8 cellular contexts compared by ENCODE assay signal in genomic region chr17:7215652-7216139, GRCh38. TPM values are rescaled to one million over a fixed set of nuclear protein-coding genes. Genes with fewer than 3 reads are reported as not detected.
A peak's percentile ranks its signal among the peaks of the same experiment; 100 is the strongest.
DNase-seq lines count a peak whose midpoint lies in the region; ATAC-seq, FAIRE-seq and TF ChIP-seq lines count a peak whose summit lies in the region.

No MANE protein-coding gene starts in this region.

- no peak for DNase-seq in activated CD4-positive, alpha-beta T cell treated with anti-CD3 and anti-CD28 coated beads, Interleukin-2, amount 10 ng/mL, durations not matched to agents 24 days and 14 days
- no peak for DNase-seq in activated CD4-positive, alpha-beta T cell treated with anti-CD3 and anti-CD28 coated beads for 4 hours
- no peak for DNase-seq in activated T-helper 1 cell treated with anti-CD3 and anti-CD28 coated beads, Interleukin-12 subunit alpha, Interleukin-12 subunit beta, Interleukin-2, Interleukin-4 antibody, amounts not matched to agents 30 ng/mL and 10 ng/mL and 1 ng/mL, durations not matched to agents 14 hours and 24 hours and 36 hours (ENCODE audit: low spot score)
- DNase-seq in iPS DF 6.9 (ENCODE audit: low read depth, low spot score) (no peak), thoracic aorta (ENCODE audit: low spot score) (no peak), DMS79 (lab: John Stamatoyannopoulos, UW) (no peak), UCSD-AML1 (lab: John Stamatoyannopoulos, UW; ENCODE audit: unreplicated experiment) (no peak), small intestine (no peak)

- H3K4me1 Mint-ChIP-seq in activated CD4-positive, alpha-beta T cell treated with anti-CD3 and anti-CD28 coated beads, Interleukin-2, amount 10 ng/mL, durations not matched to agents 24 days and 14 days, result peaks cover 63% of the 10 kb centered on the region
- H3K4me1 Mint-ChIP-seq in activated T-helper 1 cell treated with anti-CD3 and anti-CD28 coated beads, Interleukin-12 subunit alpha, Interleukin-12 subunit beta, Interleukin-2, Interleukin-4 antibody, amounts not matched to agents 30 ng/mL and 10 ng/mL and 1 ng/mL, durations not matched to agents 14 hours and 24 hours and 36 hours (ENCODE audit: low read depth), result peaks cover 58% of the 10 kb centered on the region

- peaks cover 14% of the 10 kb centered on the region for H3K27me3 Mint-ChIP-seq in activated CD4-positive, alpha-beta T cell treated with anti-CD3 and anti-CD28 coated beads, Interleukin-2, amount 10 ng/mL, durations not matched to agents 24 days and 14 days
- peaks cover 9% of the 10 kb centered on the region for H3K27me3 Mint-ChIP-seq in activated T-helper 1 cell treated with anti-CD3 and anti-CD28 coated beads, Interleukin-12 subunit alpha, Interleukin-12 subunit beta, Interleukin-2, Interleukin-4 antibody, amounts not matched to agents 30 ng/mL and 10 ng/mL and 1 ng/mL, durations not matched to agents 14 hours and 24 hours and 36 hours (ENCODE audit: insufficient read depth)

- H3K4me3 Mint-ChIP-seq in activated CD4-positive, alpha-beta T cell treated with anti-CD3 and anti-CD28 coated beads, Interleukin-2, amount 10 ng/mL, durations not matched to agents 24 days and 14 days, result peak overlapping the region; percentile 96
- H3K4me3 Mint-ChIP-seq in activated T-helper 1 cell treated with anti-CD3 and anti-CD28 coated beads, Interleukin-12 subunit alpha, Interleukin-12 subunit beta, Interleukin-2, Interleukin-4 antibody, amounts not matched to agents 30 ng/mL and 10 ng/mL and 1 ng/mL, durations not matched to agents 14 hours and 24 hours and 36 hours, result peak overlapping the region; percentile 91

- H3K9me3 ChIP-seq in iPS DF 6.9 (ENCODE audit: control insufficient read depth, insufficient read depth, low read length) (no peaks in the 10 kb centered on the region), thoracic aorta (no peaks in the 10 kb centered on the region), small intestine (ENCODE audit: control insufficient read depth, low read depth) (no peaks in the 10 kb centered on the region)

- H3K27ac ChIP-seq in iPS DF 6.9 (ENCODE audit: low read length), result no peak overlapping the region
- H3K27ac ChIP-seq in thoracic aorta, result peak overlapping the region in 1 of 2 donors; percentile 64
- H3K27ac ChIP-seq in small intestine (ENCODE audit: low read depth in 1 of 2, low read length in 1 of 2), result peak overlapping the region in 1 of 2 donors; percentile 35

- WGBS in iPS DF 6.9 (ENCODE audit: insufficient coverage, insufficient read length), result no CpG with 5 or more reads among the region's 9 CpGs
- 23 to 47% (median 40%) methylated on average over 9 of the region's 9 CpGs for WGBS in small intestine, 3 donors

- H3K27ac Mint-ChIP-seq in activated CD4-positive, alpha-beta T cell treated with anti-CD3 and anti-CD28 coated beads, Interleukin-2, amount 10 ng/mL, durations not matched to agents 24 days and 14 days, result no peak overlapping the region
- H3K27ac Mint-ChIP-seq in activated T-helper 1 cell treated with anti-CD3 and anti-CD28 coated beads, Interleukin-12 subunit alpha, Interleukin-12 subunit beta, Interleukin-2, Interleukin-4 antibody, amounts not matched to agents 30 ng/mL and 10 ng/mL and 1 ng/mL, durations not matched to agents 14 hours and 24 hours and 36 hours, result peak overlapping the region; percentile 81

- no peak for TF ChIP-seq CTCF in thoracic aorta (IDR thresholded peaks at IDR 0.05)

- FAIRE-seq in small intestine (lab: Jason Lieb, UNC), result no peak

- intact Hi-C loops in activated CD4-positive, alpha-beta T cell treated with anti-CD3 and anti-CD28 coated beads, Interleukin-2, amount 10 ng/mL, durations not matched to agents 24 days and 14 days (cut with micrococcal nuclease), result loop anchor here (1.0 to 5.0 kb wide), 4 partner anchors 19 to 222 kb away; partner anchors contain the start of genes DVL2, EIF5A, ELP5 and FGF11
- intact Hi-C loops in activated T-helper 1 cell treated with anti-CD3 and anti-CD28 coated beads, Interleukin-12 subunit alpha, Interleukin-12 subunit beta, Interleukin-2, Interleukin-4 antibody, amounts not matched to agents 30 ng/mL and 10 ng/mL and 1 ng/mL, durations not matched to agents 14 hours and 24 hours and 36 hours (cut with micrococcal nuclease), result loop anchor here (1.0 to 10.0 kb wide), 7 partner anchors 19 to 1809 kb away; partner anchors contain the start of genes DVL2, ELP5, NTN1 and POLR2A

- H3K4me1 ChIP-seq in iPS DF 6.9 (ENCODE audit: control insufficient read depth, insufficient read depth, low read length) (peaks cover 3% of the 10 kb centered on the region), thoracic aorta (ENCODE audit: control insufficient read depth in 1 of 2, low read depth in 2 of 2) (peaks cover 32 to 50% of the 10 kb centered on the region in 2 donors), small intestine (ENCODE audit: control insufficient read depth in 2 of 2, insufficient read depth in 1 of 2, low read depth in 1 of 2, low read length in 1 of 2) (peaks cover 0 to 8% of the 10 kb centered on the region in 2 donors)

- ATAC-seq in thoracic aorta (ENCODE audit: insufficient number of reproducible peaks, low FRiP score, low read depth), result no peak

- no peaks in the 10 kb centered on the region for H3K27me3 ChIP-seq in iPS DF 6.9 (ENCODE audit: control insufficient read depth, insufficient read depth, low read length)
- no peaks in the 10 kb centered on the region for H3K27me3 ChIP-seq in thoracic aorta (replicated peaks; ENCODE audit: insufficient read depth)
- no peaks in the 10 kb centered on the region for H3K27me3 ChIP-seq in small intestine (ENCODE audit: control insufficient read depth in 2 of 2, insufficient read depth in 2 of 2, low read length in 2 of 2)

- H3K36me3 Mint-ChIP-seq in activated CD4-positive, alpha-beta T cell treated with anti-CD3 and anti-CD28 coated beads, Interleukin-2, amount 10 ng/mL, durations not matched to agents 24 days and 14 days (ENCODE audit: low read depth), result peaks cover 5% of the 10 kb centered on the region
- peaks cover 2% of the 10 kb centered on the region for H3K36me3 Mint-ChIP-seq in activated T-helper 1 cell treated with anti-CD3 and anti-CD28 coated beads, Interleukin-12 subunit alpha, Interleukin-12 subunit beta, Interleukin-2, Interleukin-4 antibody, amounts not matched to agents 30 ng/mL and 10 ng/mL and 1 ng/mL, durations not matched to agents 14 hours and 24 hours and 36 hours (ENCODE audit: low read depth)

- no peaks in the 10 kb centered on the region for H3K9me3 Mint-ChIP-seq in activated CD4-positive, alpha-beta T cell treated with anti-CD3 and anti-CD28 coated beads, Interleukin-2, amount 10 ng/mL, durations not matched to agents 24 days and 14 days
- H3K9me3 Mint-ChIP-seq in activated T-helper 1 cell treated with anti-CD3 and anti-CD28 coated beads, Interleukin-12 subunit alpha, Interleukin-12 subunit beta, Interleukin-2, Interleukin-4 antibody, amounts not matched to agents 30 ng/mL and 10 ng/mL and 1 ng/mL, durations not matched to agents 14 hours and 24 hours and 36 hours, result no peaks in the 10 kb centered on the region

- H3K36me3 ChIP-seq in iPS DF 6.9 (ENCODE audit: control insufficient read depth, insufficient read depth, low read length) (no peaks in the 10 kb centered on the region), thoracic aorta (no peaks in the 10 kb centered on the region), small intestine (ENCODE audit: control insufficient read depth in 2 of 2, insufficient read depth in 2 of 2, low read length in 2 of 2) (no peaks in the 10 kb centered on the region)

- peak overlapping the region; percentile 13; the same call in 1 of the 2 replicates for H3K4me3 ChIP-seq in iPS DF 6.9 (ENCODE audit: low read length)
- H3K4me3 ChIP-seq in thoracic aorta, result peak overlapping the region; percentile 84
- no peak overlapping the region for H3K4me3 ChIP-seq in small intestine (ENCODE audit: low read depth in 1 of 2, low read length in 2 of 2)

RNA-seq across cellular contexts. Expression of gene DLG4, which starts 3.9 kb away (rescaled TPM):
- total RNA-seq in activated CD4-positive, alpha-beta T cell treated with anti-CD3 and anti-CD28 coated beads, Interleukin-2, amount 10 ng/mL, durations not matched to agents 24 days and 14 days, result 12.4 and 14.0 TPM in 2 replicates
- 15.3 and 15.5 TPM in 2 replicates for total RNA-seq in activated T-helper 1 cell treated with anti-CD3 and anti-CD28 coated beads, Interleukin-12 subunit alpha, Interleukin-12 subunit beta, Interleukin-2, Interleukin-4 antibody, amounts not matched to agents 30 ng/mL and 10 ng/mL and 1 ng/mL, durations not matched to agents 14 hours and 24 hours and 36 hours
- 10 to 100 TPM; 14.0 to 14.8 TPM for total RNA-seq in thoracic aorta
- 1 to 10 TPM in 2 of 3 donors, under 1 TPM in 1; 0.67 to 9.2 (median 1.1) TPM for polyA plus RNA-seq in small intestine

RNA-seq across cellular contexts. Expression of gene ACADVL, which starts 4.0 kb away (rescaled TPM):
- total RNA-seq in activated CD4-positive, alpha-beta T cell treated with anti-CD3 and anti-CD28 coated beads, Interleukin-2, amount 10 ng/mL, durations not matched to agents 24 days and 14 days, result 244 and 267 TPM in 2 replicates
- total RNA-seq in activated T-helper 1 cell treated with anti-CD3 and anti-CD28 coated beads, Interleukin-12 subunit alpha, Interleukin-12 subunit beta, Interleukin-2, Interleukin-4 antibody, amounts not matched to agents 30 ng/mL and 10 ng/mL and 1 ng/mL, durations not matched to agents 14 hours and 24 hours and 36 hours, result 287 and 294 TPM in 2 replicates
- 100 to 1,000 TPM; 369 to 471 TPM for total RNA-seq in thoracic aorta
- polyA plus RNA-seq in small intestine, result 1,000 to 10,000 TPM in 2 of 3 donors, 100 to 1,000 TPM in 1; 474 to 2,630 (median 2,415) TPM

RNA-seq across cellular contexts. Expression of gene DVL2, which starts 18.6 kb away (rescaled TPM):
- 71.1 and 77.7 TPM in 2 replicates for total RNA-seq in activated CD4-positive, alpha-beta T cell treated with anti-CD3 and anti-CD28 coated beads, Interleukin-2, amount 10 ng/mL, durations not matched to agents 24 days and 14 days
- 70.0 and 73.5 TPM in 2 replicates for total RNA-seq in activated T-helper 1 cell treated with anti-CD3 and anti-CD28 coated beads, Interleukin-12 subunit alpha, Interleukin-12 subunit beta, Interleukin-2, Interleukin-4 antibody, amounts not matched to agents 30 ng/mL and 10 ng/mL and 1 ng/mL, durations not matched to agents 14 hours and 24 hours and 36 hours
- 10 to 100 TPM; 52.8 to 68.5 TPM for total RNA-seq in thoracic aorta
- polyA plus RNA-seq in small intestine, result 10 to 100 TPM in 2 of 3 donors, 1 to 10 TPM in 1; 8.1 to 20.7 (median 11.3) TPM

RNA-seq across cellular contexts. Expression of gene PHF23, which starts 23.6 kb away (rescaled TPM):
- total RNA-seq in activated CD4-positive, alpha-beta T cell treated with anti-CD3 and anti-CD28 coated beads, Interleukin-2, amount 10 ng/mL, durations not matched to agents 24 days and 14 days, result 46.2 and 51.7 TPM in 2 replicates
- 52.5 and 55.4 TPM in 2 replicates for total RNA-seq in activated T-helper 1 cell treated with anti-CD3 and anti-CD28 coated beads, Interleukin-12 subunit alpha, Interleukin-12 subunit beta, Interleukin-2, Interleukin-4 antibody, amounts not matched to agents 30 ng/mL and 10 ng/mL and 1 ng/mL, durations not matched to agents 14 hours and 24 hours and 36 hours
- total RNA-seq in thoracic aorta, result 10 to 100 TPM; 25.1 to 44.7 TPM
- 10 to 100 TPM; 26.4 to 40.3 (median 31.8) TPM for polyA plus RNA-seq in small intestine

RNA-seq across cellular contexts. Expression of gene GABARAP, which starts 26.6 kb away (rescaled TPM):
- total RNA-seq in activated CD4-positive, alpha-beta T cell treated with anti-CD3 and anti-CD28 coated beads, Interleukin-2, amount 10 ng/mL, durations not matched to agents 24 days and 14 days, result 124 and 126 TPM in 2 replicates
- total RNA-seq in activated T-helper 1 cell treated with anti-CD3 and anti-CD28 coated beads, Interleukin-12 subunit alpha, Interleukin-12 subunit beta, Interleukin-2, Interleukin-4 antibody, amounts not matched to agents 30 ng/mL and 10 ng/mL and 1 ng/mL, durations not matched to agents 14 hours and 24 hours and 36 hours, result 146 and 148 TPM in 2 replicates
- total RNA-seq in thoracic aorta, result 100 to 1,000 TPM; 187 to 446 TPM
- 1,000 to 10,000 TPM in 1 of 3 donors, 100 to 1,000 TPM in 2; 541 to 1,100 (median 827) TPM for polyA plus RNA-seq in small intestine

Comparison
In these comparisons a context has a peak if more than half of its experiments do, and no peak if none do; other contexts are left out.
1. H3K4me3 ChIP-seq: peak in iPS DF 6.9 (single experiment) and thoracic aorta (single experiment); none in small intestine (0 of 2).